13 cellular contexts compared by ENCODE assay signal in the genomic region with DNA sequence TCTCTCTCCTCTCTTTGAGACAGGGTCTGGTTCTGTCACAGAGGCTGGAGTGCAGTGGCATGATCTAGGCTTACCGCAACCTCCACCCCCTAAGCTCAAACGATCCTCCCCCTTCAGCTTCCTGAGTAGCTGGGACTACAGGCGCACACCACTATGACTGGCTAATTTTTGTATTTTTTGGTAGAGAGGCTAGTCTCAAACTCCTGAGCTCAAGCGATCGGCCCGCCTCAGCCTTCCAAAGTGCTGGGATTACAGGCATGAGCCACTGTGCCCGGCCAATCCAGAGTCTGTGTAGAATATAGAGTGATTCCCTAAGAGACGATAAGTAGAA. TPM values are rescaled to one million over a fixed set of nuclear protein-coding genes. Genes with fewer than 3 reads are reported as not detected.
DNase-seq lines count a peak whose midpoint lies in the region; ATAC-seq and TF ChIP-seq lines count a peak whose summit lies in the region.
"Had no signal": no experiment of that assay in that cellular context is flagged by ENCODE, and none has a peak within 500 bp of the region (broad histone marks: within the 10 kb centered on the region; RNA-seq: fewer than 3 reads in every experiment).

No MANE protein-coding gene starts in this region.

- H3K4me1 ChIP-seq in naive thymus-derived CD4-positive, alpha-beta T cell (ENCODE audit: control insufficient read depth in 2 of 2, insufficient read depth in 2 of 2, low read length in 2 of 2): peaks cover 46 to 74% of the 10 kb centered on the region in 2 donors
- peaks cover 0 to 11% (median 0%) of the 10 kb centered on the region in 12 donors for H3K4me1 ChIP-seq in heart left ventricle

- no peak for TF ChIP-seq CTCF in heart left ventricle (IDR thresholded peaks at IDR 0.05)

- ATAC-seq in T-cell (replicated peaks in 1 of 4) (peak; percentile 73 to 80 (median 78)), HG03045 (IDR thresholded peaks at IDR 0.05; ENCODE audit: unreplicated experiment) (no peak), heart left ventricle (no peak)
- peak; percentile 58 to 65 for ATAC-seq in activated T-cell treated with anti-CD3 and anti-CD28 coated beads, Interleukin-2, amount 50 U/mL, for 72 hours (replicated peaks in 1 of 2)
- peak; percentile 83 for ATAC-seq in naive thymus-derived CD4-positive, alpha-beta T cell

- H3K4me3 ChIP-seq in naive thymus-derived CD4-positive, alpha-beta T cell (ENCODE audit: low read length): peak overlapping the region; percentile 4
- H3K4me3 ChIP-seq in heart left ventricle: no peak overlapping the region
- H3K4me3 ChIP-seq: skin epidermis had no signal

- H3K27ac ChIP-seq in naive thymus-derived CD4-positive, alpha-beta T cell (ENCODE audit: low read depth, low read length): peak overlapping the region; percentile 88
- H3K27ac ChIP-seq in heart left ventricle: peak overlapping the region in 1 of 12 donors; percentile 35

- no peaks in the 10 kb centered on the region for H3K9me3 ChIP-seq in naive thymus-derived CD4-positive, alpha-beta T cell (ENCODE audit: control insufficient read depth in 2 of 3, low read length in 3 of 3)
- no peaks in the 10 kb centered on the region for H3K9me3 ChIP-seq in heart left ventricle

- POLR2A ChIA-PET in T-cell (lab: Charles Lee): interaction anchor here in 1 of 2 donors (0.6 to 0.7 kb wide), 2 partner anchors 79 to 84 kb away, joined by 4 to 7 read pairs; no protein-coding TSS in a partner anchor
- POLR2A ChIA-PET in naive thymus-derived CD4-positive, alpha-beta T cell (lab: Charles Lee): interaction anchor here (0.5 to 2.1 kb wide), 8 partner anchors 20 to 96 kb away, joined by 3 to 14 read pairs (median 4); no protein-coding TSS in a partner anchor

- no peak for TF ChIP-seq POLR2A in heart left ventricle (IDR thresholded peaks at IDR 0.05)

- peak overlapping the region; percentile 39 to 91 (median 49) for H3K4me3 Mint-ChIP-seq in T-cell
- H3K4me3 Mint-ChIP-seq in activated T-cell treated with anti-CD3 and anti-CD28 coated beads, Interleukin-2, amount 50 U/mL, for 72 hours: peak overlapping the region; percentile 85 to 87
- peak overlapping the region; percentile 78 to 98 (median 92) for H3K4me3 Mint-ChIP-seq in naive thymus-derived CD4-positive, alpha-beta T cell

- H3K36me3 Mint-ChIP-seq in T-cell: peaks cover 9% of the 10 kb centered on the region
- H3K36me3 Mint-ChIP-seq in activated T-cell treated with anti-CD3 and anti-CD28 coated beads, Interleukin-2, amount 50 U/mL, for 72 hours (ENCODE audit: insufficient read depth in 2 of 2): peaks cover 16% of the 10 kb centered on the region in 2 donors
- H3K36me3 Mint-ChIP-seq in naive thymus-derived CD4-positive, alpha-beta T cell: peaks cover 0 to 21% (median 5%) of the 10 kb centered on the region in 5 donors

- intact Hi-C loops in naive thymus-derived CD4-positive, alpha-beta T cell (cut with micrococcal nuclease): loop anchor here (1.0 to 2.0 kb wide), 2 partner anchors 8 to 18 kb away; a partner anchor contains a TSS
- intact Hi-C loops in heart left ventricle (cut with DNase I): no loop called here

- peak overlapping the region; percentile 98 to 100 for H3K27ac Mint-ChIP-seq in T-cell
- H3K27ac Mint-ChIP-seq in activated T-cell treated with anti-CD3 and anti-CD28 coated beads, Interleukin-2, amount 50 U/mL, for 72 hours: peak overlapping the region; percentile 94
- peak overlapping the region; percentile 95 to 99 (median 97) for H3K27ac Mint-ChIP-seq in naive thymus-derived CD4-positive, alpha-beta T cell

- DNase-seq in CMK (ENCODE audit: low read depth): peak; percentile 29
- DNase-seq in T-cell: peak in 32 of 34 experiments; percentile 30 to 73 (median 54)
- DNase-seq in activated T-cell treated with anti-CD3 and anti-CD28 coated beads, Interleukin-2, amount 50 U/mL, for 72 hours: peak; percentile 63 to 74
- peak in 8 of 9 donors; percentile 44 to 78 (median 74) for DNase-seq in naive thymus-derived CD4-positive, alpha-beta T cell
- no peak for DNase-seq in hepatic stellate cell (ENCODE audit: low spot score)
- no peak for DNase-seq in heart left ventricle
- DNase-seq in NCI-H2107 (lab: John Stamatoyannopoulos, UW): no peak
- DNase-seq: amniotic stem cell, C1 segment of cervical spinal cord, NCI-H1417 treated with DMSO at 0.1 percent for 48 hours, T1000 had no signal

- H3K27me3 ChIP-seq in naive thymus-derived CD4-positive, alpha-beta T cell (ENCODE audit: control insufficient read depth in 2 of 2, insufficient read depth in 2 of 2, low read length in 2 of 2): no peaks in the 10 kb centered on the region
- no peaks in the 10 kb centered on the region for H3K27me3 ChIP-seq in heart left ventricle

- peaks cover 0 to 3% (median 0%) of the 10 kb centered on the region in 3 donors for H3K9me3 Mint-ChIP-seq in T-cell
- peaks cover 0 to 2% of the 10 kb centered on the region in 2 donors for H3K9me3 Mint-ChIP-seq in activated T-cell treated with anti-CD3 and anti-CD28 coated beads, Interleukin-2, amount 50 U/mL, for 72 hours
- peaks cover 0 to 3% (median 0%) of the 10 kb centered on the region in 11 donors for H3K9me3 Mint-ChIP-seq in naive thymus-derived CD4-positive, alpha-beta T cell

- peaks cover 75 to 79% (median 77%) of the 10 kb centered on the region in 3 donors for H3K4me1 Mint-ChIP-seq in T-cell
- peaks cover 73% of the 10 kb centered on the region for H3K4me1 Mint-ChIP-seq in activated T-cell treated with anti-CD3 and anti-CD28 coated beads, Interleukin-2, amount 50 U/mL, for 72 hours (ENCODE audit: low read depth)
- peaks cover 43 to 91% (median 79%) of the 10 kb centered on the region in 7 donors for H3K4me1 Mint-ChIP-seq in naive thymus-derived CD4-positive, alpha-beta T cell

- peaks cover 0 to 2% of the 10 kb centered on the region in 2 donors for H3K27me3 Mint-ChIP-seq in T-cell
- no peaks in the 10 kb centered on the region for H3K27me3 Mint-ChIP-seq in activated T-cell treated with anti-CD3 and anti-CD28 coated beads, Interleukin-2, amount 50 U/mL, for 72 hours (ENCODE audit: low read depth)
- peaks cover 0 to 2% (median 0%) of the 10 kb centered on the region in 5 donors for H3K27me3 Mint-ChIP-seq in naive thymus-derived CD4-positive, alpha-beta T cell

- 74 to 89% (median 77%) methylated on average over 8 of the region's 8 CpGs for WGBS in heart left ventricle, 4 donors

- H3K36me3 ChIP-seq in naive thymus-derived CD4-positive, alpha-beta T cell (ENCODE audit: control insufficient read depth in 2 of 3, insufficient read depth in 3 of 3, low read length in 3 of 3): no peaks in the 10 kb centered on the region
- H3K36me3 ChIP-seq in heart left ventricle: peaks cover 0 to 12% (median 0%) of the 10 kb centered on the region in 9 donors

- CTCF ChIA-PET in T-cell (lab: Charles Lee): interaction anchor here in 1 of 2 donors (1.5 to 1.7 kb wide), 2 partner anchors 9 to 282 kb away, joined by 3 to 4 read pairs; no protein-coding TSS in a partner anchor
- CTCF ChIA-PET in naive thymus-derived CD4-positive, alpha-beta T cell (lab: Charles Lee): interaction anchor here (0.6 to 1.0 kb wide), 2 partner anchors 80 to 282 kb away, joined by 3 to 4 read pairs; no protein-coding TSS in a partner anchor

RNA-seq across cellular contexts. Expression of a gene that starts 27.4 kb away (rescaled TPM):
- total RNA-seq in T-cell: 10 to 100 TPM; 38.3 to 70.3 (median 55.2) TPM
- total RNA-seq in activated T-cell treated with anti-CD3 and anti-CD28 coated beads, Interleukin-2, amount 50 U/mL, for 72 hours: 100 to 1,000 TPM in 1 of 2 donors, 10 to 100 TPM in 1; 89.1 to 103 TPM
- total RNA-seq in naive thymus-derived CD4-positive, alpha-beta T cell: 100 to 1,000 TPM in 1 of 5 experiments, 10 to 100 TPM in 4; 53.9 to 180 (median 59.2) TPM
- 10 to 100 TPM; 38.8 to 43.9 TPM for polyA plus RNA-seq in naive thymus-derived CD4-positive, alpha-beta T cell
- total RNA-seq in heart left ventricle: 10 to 100 TPM in 7 of 9 donors, 1 to 10 TPM in 2; 9.1 to 25.4 (median 11.6) TPM
- polyA plus RNA-seq in heart left ventricle: 10 to 100 TPM; 10.9 to 15.7 TPM

Comparison
In these comparisons a context has a peak if more than half of its experiments do, and no peak if none do; other contexts are left out.
1. DNase-seq: peak in CMK (single experiment), T-cell (32 of 34), activated T-cell treated with anti-CD3 and anti-CD28 coated beads, Interleukin-2, amount 50 U/mL, for 72 hours (2 of 2) and naive thymus-derived CD4-positive, alpha-beta T cell (8 of 9); none in hepatic stellate cell (single experiment), heart left ventricle (0 of 5) and NCI-H2107 (single experiment).
2. ATAC-seq: peak in T-cell (4 of 4), activated T-cell treated with anti-CD3 and anti-CD28 coated beads, Interleukin-2, amount 50 U/mL, for 72 hours (2 of 2) and naive thymus-derived CD4-positive, alpha-beta T cell (single experiment); none in HG03045 (single experiment) and heart left ventricle (0 of 4).
3. intact Hi-C loops: an anchor here in naive thymus-derived CD4-positive, alpha-beta T cell (1.0 to 2.0 kb wide); none called in heart left ventricle.
4. Peak in every context shown above with its lines, with median percentiles within 50 percentile points of each other: H3K27ac Mint-ChIP-seq and H3K4me3 Mint-ChIP-seq.